Comparison of ENCODE assay signal across 8 cellular contexts in genomic region chr2:86704482-86704971, GRCh38.
DNase-seq lines count a peak whose midpoint lies in the region; ATAC-seq and TF ChIP-seq lines count a peak whose summit lies in the region.

No MANE protein-coding gene starts in this region.

- H3K9ac ChIP-seq in mucosa of stomach (ENCODE audit: low read length), result peak overlapping the region; percentile 54

- TF ChIP-seq CTCF in AG10803 (conservative IDR thresholded peaks at IDR 0.05; ENCODE audit: low read length), result no peak

- DNase-seq in AG10803 (ENCODE audit: low read depth) (peak; percentile 64), NCI-H226 (peak; percentile 84), epidermal melanocyte (ENCODE audit: insufficient read length, low spot score) (peak; percentile 16), AML-193 (lab: John Stamatoyannopoulos, UW) (no peak), KG1 (lab: John Stamatoyannopoulos, UW) (no peak)
- no peak for DNase-seq in activated CD8-positive, alpha-beta memory T cell treated with anti-CD3 and anti-CD28 coated beads, Interleukin-2, amount 50 U/mL, for 4 hours

- no peaks in the 10 kb centered on the region for H3K36me3 ChIP-seq in mucosa of stomach (ENCODE audit: control insufficient read depth, insufficient read depth, low read length)

- no peaks in the 10 kb centered on the region for H3K27me3 ChIP-seq in mucosa of stomach (ENCODE audit: control insufficient read depth, insufficient read depth, low read length)

- ATAC-seq in GM18907 (IDR thresholded peaks at IDR 0.05; ENCODE audit: unreplicated experiment), result no peak

- H3K4me1 ChIP-seq in mucosa of stomach (ENCODE audit: control insufficient read depth, insufficient read depth, low read length), result peaks cover 24% of the 10 kb centered on the region

- H3K4me3 ChIP-seq in AG10803 (ENCODE audit: low read length), result no peak overlapping the region
- no peak overlapping the region for H3K4me3 ChIP-seq in mucosa of stomach (ENCODE audit: low read length)

- no peaks in the 10 kb centered on the region for H3K9me3 ChIP-seq in mucosa of stomach (ENCODE audit: control insufficient read depth, low read length)

Comparison
In these comparisons a context has a peak if more than half of its experiments do, and no peak if none do; other contexts are left out.
1. DNase-seq: peak in AG10803 (single experiment), NCI-H226 (single experiment) and epidermal melanocyte (single experiment); none in activated CD8-positive, alpha-beta memory T cell treated with anti-CD3 and anti-CD28 coated beads, Interleukin-2, amount 50 U/mL, for 4 hours (single experiment), AML-193 (0 of 2) and KG1 (single experiment).